1 cellular context compared by ENCODE assay signal in genomic region chr14:67982711-67983608, GRCh38.
TF ChIP-seq lines count a peak whose summit lies in the region.

No MANE protein-coding gene starts in this region.

TF ChIP-seq in IMR-90, 13 proteins besides CTCF, POLR2A, EP300 and RAD21 (continued from another document):
- TF ChIP-seq, protein P1, sequence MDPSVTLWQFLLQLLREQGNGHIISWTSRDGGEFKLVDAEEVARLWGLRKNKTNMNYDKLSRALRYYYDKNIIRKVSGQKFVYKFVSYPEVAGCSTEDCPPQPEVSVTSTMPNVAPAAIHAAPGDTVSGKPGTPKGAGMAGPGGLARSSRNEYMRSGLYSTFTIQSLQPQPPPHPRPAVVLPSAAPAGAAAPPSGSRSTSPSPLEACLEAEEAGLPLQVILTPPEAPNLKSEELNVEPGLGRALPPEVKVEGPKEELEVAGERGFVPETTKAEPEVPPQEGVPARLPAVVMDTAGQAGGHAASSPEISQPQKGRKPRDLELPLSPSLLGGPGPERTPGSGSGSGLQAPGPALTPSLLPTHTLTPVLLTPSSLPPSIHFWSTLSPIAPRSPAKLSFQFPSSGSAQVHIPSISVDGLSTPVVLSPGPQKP (IDR thresholded peaks at IDR 0.05; ENCODE audit: borderline replicate concordance, low read depth, low read length): no peak
TF ChIP-seq in IMR-90: peak in this region for 0.
